ENCODE assay signal across 1 cellular context in genomic region chr3:5136619-5137429, GRCh38.
TF ChIP-seq lines count a peak whose summit lies in the region.

No MANE protein-coding gene starts in this region.

TF ChIP-seq in A549, 52 proteins besides CTCF, POLR2A, EP300 and RAD21 (continued from another document):
- TF ChIP-seq HMGXB4 (CRISPR knock-in tag; IDR thresholded peaks at IDR 0.05; ENCODE audit: borderline replicate concordance) (no peak), BCL3 (IDR thresholded peaks at IDR 0.05) (no peak), HDAC2 (IDR thresholded peaks at IDR 0.05) (no peak), RARB (CRISPR knock-in tag; IDR thresholded peaks at IDR 0.05) (no peak), MAFK (IDR thresholded peaks at IDR 0.05; ENCODE audit: partially characterized antibody) (no peak), NR3C1 (IDR thresholded peaks at IDR 0.05) (no peak), NFE2L2 (conservative IDR thresholded peaks at IDR 0.05; ENCODE audit: low read length) (no peak), POLR2AphosphoS2 (conservative IDR thresholded peaks at IDR 0.05; ENCODE audit: low read length) (no peak), BHLHE40 (IDR thresholded peaks at IDR 0.05; ENCODE audit: low read depth, low read length) (no peak), MAX (IDR thresholded peaks at IDR 0.05) (no peak)
